ENCODE assay signal across 8 cellular contexts in genomic region chr4:76949293-76950051, GRCh38.
A peak's percentile ranks its signal among the peaks of the same experiment; 100 is the strongest.
DNase-seq lines count a peak whose midpoint lies in the region; ATAC-seq and TF ChIP-seq lines count a peak whose summit lies in the region.

SEPTIN11 (plus strand) TSS chr4:76949752; CDS start chr4:76949904, 152 bp downstream.

- peak within 1 kb of the TSS; percentile 82 for H3K27ac ChIP-seq in layer of hippocampus (ENCODE audit: low read depth, low read length)

- H3K4me3 ChIP-seq in choroid plexus epithelial cell (ENCODE audit: low read depth, low read length), result peak within 1 kb of the TSS; percentile 93

- peak; percentile 65 for ATAC-seq in HG03439 (IDR thresholded peaks at IDR 0.05; ENCODE audit: unreplicated experiment)

- H3K27me3 ChIP-seq in layer of hippocampus (ENCODE audit: control insufficient read depth, insufficient read depth, low read length), result no peaks in the 10 kb centered on the region

- DNase-seq in Ammon's horn (ENCODE audit: low spot score) (peak; percentile 93), GM19238 (ENCODE audit: insufficient read length, low spot score) (peak; percentile 87), NCI-H524 (lab: John Stamatoyannopoulos, UW) (peak; percentile 76 to 84), choroid plexus epithelial cell (ENCODE audit: low read depth) (peak; percentile 97)
- DNase-seq in activated CD4-positive, alpha-beta T cell treated with anti-CD3 and anti-CD28 coated beads for 4 hours, result peak; percentile 80 to 86
- DNase-seq in stimulated activated CD4-positive, alpha-beta T cell treated with anti-CD3 and anti-CD28 coated beads, Interleukin-1b, Interleukin-23, amount 100 ng/mL, for 24 hours (ENCODE audit: low read depth in 4 of 4, low spot score in 1 of 4), result peak; percentile 55 to 67 (median 59)

- no peak for TF ChIP-seq CTCF in choroid plexus epithelial cell (conservative IDR thresholded peaks at IDR 0.05; ENCODE audit: low read depth, low read length)

Comparison
In these comparisons a context has a peak if more than half of its experiments do, and no peak if none do; other contexts are left out.
1. Peak in every context shown above with its lines: DNase-seq, ATAC-seq, H3K4me3 ChIP-seq and H3K27ac ChIP-seq.